17 cellular contexts compared by ENCODE assay signal in the genomic region with DNA sequence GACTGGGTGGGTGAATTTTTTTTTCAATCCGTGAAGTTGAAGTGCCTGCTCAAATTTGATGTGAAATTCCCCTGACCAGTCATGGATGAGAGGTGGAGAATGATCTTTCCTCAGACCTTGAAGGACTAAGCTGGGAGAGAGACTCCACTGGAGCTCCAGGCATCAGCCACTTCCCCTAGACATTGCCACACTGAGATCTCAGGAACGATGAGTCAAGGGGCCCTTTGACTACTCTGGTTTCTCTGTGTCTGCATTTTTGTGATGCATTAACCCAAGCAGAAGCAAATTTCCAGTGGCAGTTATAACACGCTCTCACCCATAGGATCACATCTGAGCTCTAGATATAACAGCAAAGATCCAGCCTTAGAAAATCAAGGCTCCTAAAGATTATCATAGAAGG.
DNase-seq lines count a peak whose midpoint lies in the region; ATAC-seq, FAIRE-seq and TF ChIP-seq lines count a peak whose summit lies in the region.
"Had no signal": no experiment of that assay in that cellular context is flagged by ENCODE, and none has a peak within 500 bp of the region (broad histone marks: within the 10 kb centered on the region; RNA-seq: fewer than 3 reads in every experiment).

No MANE protein-coding gene starts in this region.

- peak; percentile 44 for ATAC-seq in foreskin keratinocyte
- peak; percentile 28 for ATAC-seq in stimulated activated effector memory CD8-positive, alpha-beta T cell treated with anti-CD3 and anti-CD28 coated beads, Interleukin-12 subunit alpha, Interleukin-12 subunit beta, amount 100 ng/mL, for 72 hours
- no peak for ATAC-seq in HG03097 (IDR thresholded peaks at IDR 0.05; ENCODE audit: low FRiP score, unreplicated experiment)
- ATAC-seq: Right ventricle myocardium inferior, SK-N-SH treated with all-trans-retinoic acid at 6 μM for 48 hours had no signal

- no peak overlapping the region for H3K4me3 ChIP-seq in Loucy (ENCODE audit: low read length, poor library complexity, severe bottlenecking)

- no peaks in the 10 kb centered on the region; the same call in 1 of the 2 replicates for H3F3A ChIP-seq in Loucy (ENCODE audit: low read depth)

- peak; percentile 31 for DNase-seq in RCC 7860 (ENCODE audit: low spot score)
- DNase-seq in foreskin keratinocyte: peak in 1 of 2 donors; percentile 57
- DNase-seq in stimulated activated effector memory CD8-positive, alpha-beta T cell treated with anti-CD3 and anti-CD28 coated beads, Interleukin-12 subunit alpha, Interleukin-12 subunit beta, amount 100 ng/mL, for 72 hours (ENCODE audit: low spot score in 2 of 2): no peak
- DNase-seq in substantia nigra (lab: John Stamatoyannopoulos, UW): no peak
- DNase-seq in stimulated activated CD4-positive, alpha-beta T cell treated with anti-CD3 and anti-CD28 coated beads, Interleukin-2, amount 100 ng/mL, for 24 hours: no peak
- DNase-seq: CD4-positive, CD25-positive, alpha-beta regulatory T cell; NCI-H1048; NCI-H146; NCI-H2081; NCI-H748 treated with DMSO at 0.1 percent for 48 hours had no signal

- peaks cover 38% of the 10 kb centered on the region for H3K4me1 ChIP-seq in Loucy (ENCODE audit: insufficient read depth, low read length, poor library complexity, severe bottlenecking)
- no peaks in the 10 kb centered on the region for H3K4me1 ChIP-seq in foreskin keratinocyte

- H3K9me3 Mint-ChIP-seq in stimulated activated effector memory CD8-positive, alpha-beta T cell treated with anti-CD3 and anti-CD28 coated beads, Interleukin-12 subunit alpha, Interleukin-12 subunit beta, amount 100 ng/mL, for 72 hours: no peaks in the 10 kb centered on the region
- H3K9me3 Mint-ChIP-seq: IgD-negative memory B cell had no signal

- H2AFZ ChIP-seq in Loucy (ENCODE audit: low read length): no peak overlapping the region

- no peak for TF ChIP-seq CTCF in Loucy (conservative IDR thresholded peaks at IDR 0.05; ENCODE audit: low read length)
- no peak for TF ChIP-seq CTCF in foreskin keratinocyte (conservative IDR thresholded peaks at IDR 0.05)

- H3K27ac ChIP-seq in foreskin keratinocyte: no peak overlapping the region
- H3K27ac ChIP-seq in substantia nigra (ENCODE audit: low read depth, low read length, poor library complexity, severe bottlenecking): no peak overlapping the region

- no peaks in the 10 kb centered on the region for H3K27me3 ChIP-seq in Loucy (ENCODE audit: insufficient read depth, low read length, poor library complexity, severe bottlenecking)
- no peaks in the 10 kb centered on the region for H3K27me3 ChIP-seq in foreskin keratinocyte

- no peaks in the 10 kb centered on the region for H3K79me2 ChIP-seq in Loucy (ENCODE audit: insufficient read depth, low read length)

- no peak overlapping the region for H3K4me3 Mint-ChIP-seq in stimulated activated effector memory CD8-positive, alpha-beta T cell treated with anti-CD3 and anti-CD28 coated beads, Interleukin-12 subunit alpha, Interleukin-12 subunit beta, amount 100 ng/mL, for 72 hours
- H3K4me3 Mint-ChIP-seq: B cell; CD4-positive, CD25-positive, alpha-beta regulatory T cell; IgD-negative memory B cell had no signal

- H3K27ac Mint-ChIP-seq in stimulated activated effector memory CD8-positive, alpha-beta T cell treated with anti-CD3 and anti-CD28 coated beads, Interleukin-12 subunit alpha, Interleukin-12 subunit beta, amount 100 ng/mL, for 72 hours: no peak overlapping the region
- H3K27ac Mint-ChIP-seq: B cell; CD4-positive, CD25-positive, alpha-beta regulatory T cell; IgD-negative memory B cell had no signal

- H3K4me1 Mint-ChIP-seq in stimulated activated effector memory CD8-positive, alpha-beta T cell treated with anti-CD3 and anti-CD28 coated beads, Interleukin-12 subunit alpha, Interleukin-12 subunit beta, amount 100 ng/mL, for 72 hours: no peaks in the 10 kb centered on the region
- H3K4me1 Mint-ChIP-seq: B cell; CD4-positive, CD25-positive, alpha-beta regulatory T cell had no signal

- peak overlapping the region; percentile 21 for H3K4me2 ChIP-seq in Loucy (ENCODE audit: low read depth, low read length, poor library complexity, severe bottlenecking)

- H3K36me3 Mint-ChIP-seq in stimulated activated effector memory CD8-positive, alpha-beta T cell treated with anti-CD3 and anti-CD28 coated beads, Interleukin-12 subunit alpha, Interleukin-12 subunit beta, amount 100 ng/mL, for 72 hours: no peaks in the 10 kb centered on the region
- H3K36me3 Mint-ChIP-seq: CD4-positive, CD25-positive, alpha-beta regulatory T cell; IgD-negative memory B cell had no signal

- no peak overlapping the region for H3K9ac ChIP-seq in Loucy (ENCODE audit: low read depth, low read length, poor library complexity, severe bottlenecking)

- no peaks in the 10 kb centered on the region for H4K20me1 ChIP-seq in Loucy (ENCODE audit: insufficient read depth, low read length, poor library complexity, severe bottlenecking)

- H3K36me3 ChIP-seq in Loucy (ENCODE audit: insufficient read depth, low read length): no peaks in the 10 kb centered on the region

- no peaks in the 10 kb centered on the region for H3K9me2 ChIP-seq in Loucy (replicated peaks; ENCODE audit: low read depth, low read length)

- no peak for FAIRE-seq in RCC 7860 (lab: Jason Lieb, UNC)
- FAIRE-seq: GM19239 had no signal

- no peaks in the 10 kb centered on the region for H3K9me3 ChIP-seq in Loucy (ENCODE audit: insufficient read depth, low read depth, low read length)
